ENCODE assay signal across 9 cellular contexts in genomic region chr13:31846984-31847752, GRCh38.
DNase-seq lines count a peak whose midpoint lies in the region; ATAC-seq and TF ChIP-seq lines count a peak whose summit lies in the region.
"Had no signal": no experiment of that assay in that cellular context is flagged by ENCODE, and none has a peak within 500 bp of the region (broad histone marks: within the 10 kb centered on the region; RNA-seq: fewer than 3 reads in every experiment).

No MANE protein-coding gene starts in this region.

- H3K4me3 ChIP-seq in NB4 (ENCODE audit: low read depth, low read length): peak overlapping the region; percentile 40
- H3K4me3 ChIP-seq in duodenal mucosa (ENCODE audit: low read depth in 1 of 2, low read length in 2 of 2): peak overlapping the region; percentile 70 to 72

- H3K9ac ChIP-seq in duodenal mucosa (ENCODE audit: low read depth in 1 of 2, low read length in 2 of 2): no peak overlapping the region

- TF ChIP-seq CTCF in NB4 (IDR thresholded peaks at IDR 0.05; ENCODE audit: low read depth, low read length): no peak

- peaks cover 4% of the 10 kb centered on the region for H3K4me1 Mint-ChIP-seq in activated naive CD4-positive, alpha-beta T cell treated with anti-CD3 and anti-CD28 coated beads, Interleukin-2, amount 50 U/mL, for 24 hours
- peaks cover 0 to 15% (median 15%) of the 10 kb centered on the region in 3 donors for H3K4me1 Mint-ChIP-seq in naive B cell

- no peaks in the 10 kb centered on the region for H3K36me3 ChIP-seq in duodenal mucosa (ENCODE audit: control insufficient read depth in 1 of 2, insufficient read depth in 2 of 2, low read length in 2 of 2)

- peaks cover 3 to 18% of the 10 kb centered on the region in 2 donors for H3K27me3 ChIP-seq in duodenal mucosa (ENCODE audit: control insufficient read depth in 1 of 2, insufficient read depth in 2 of 2, low read length in 2 of 2)

- no peak for DNase-seq in activated naive CD4-positive, alpha-beta T cell treated with anti-CD3 and anti-CD28 coated beads, Interleukin-2, amount 50 U/mL, for 16 hours
- DNase-seq in NB4 (ENCODE audit: low read depth): no peak
- DNase-seq in naive B cell: no peak
- no peak for DNase-seq in NCI-H1694 treated with DMSO at 0.1 percent for 48 hours (lab: John Stamatoyannopoulos, UW)

- H3K27ac ChIP-seq in duodenal mucosa (ENCODE audit: low read depth, low read length): no peak overlapping the region
- H3K27ac ChIP-seq: epithelial cell of prostate had no signal

- TF ChIP-seq POLR2A in NB4 (IDR thresholded peaks at IDR 0.05; ENCODE audit: extremely low read depth, insufficient read length): no peak

- peak overlapping the region; percentile 41 for H3K4me3 Mint-ChIP-seq in activated naive CD4-positive, alpha-beta T cell treated with anti-CD3 and anti-CD28 coated beads, Interleukin-2, amount 50 U/mL, for 24 hours
- peak overlapping the region; percentile 63 to 86 (median 78) for H3K4me3 Mint-ChIP-seq in naive B cell

- no peaks in the 10 kb centered on the region for H3K36me3 Mint-ChIP-seq in activated naive CD4-positive, alpha-beta T cell treated with anti-CD3 and anti-CD28 coated beads, Interleukin-2, amount 50 U/mL, for 24 hours
- no peaks in the 10 kb centered on the region for H3K36me3 Mint-ChIP-seq in naive B cell

- H3K27me3 Mint-ChIP-seq in activated naive CD4-positive, alpha-beta T cell treated with anti-CD3 and anti-CD28 coated beads, Interleukin-2, amount 50 U/mL, for 24 hours: peaks cover 34% of the 10 kb centered on the region
- H3K27me3 Mint-ChIP-seq in naive B cell: peaks cover 20 to 41% (median 36%) of the 10 kb centered on the region in 3 donors

- H3K9me3 Mint-ChIP-seq in activated naive CD4-positive, alpha-beta T cell treated with anti-CD3 and anti-CD28 coated beads, Interleukin-2, amount 50 U/mL, for 24 hours: no peaks in the 10 kb centered on the region
- no peaks in the 10 kb centered on the region for H3K9me3 Mint-ChIP-seq in naive B cell

- no peak overlapping the region for H3K27ac Mint-ChIP-seq in activated naive CD4-positive, alpha-beta T cell treated with anti-CD3 and anti-CD28 coated beads, Interleukin-2, amount 50 U/mL, for 24 hours
- H3K27ac Mint-ChIP-seq in naive B cell: no peak overlapping the region

- H3K9me3 ChIP-seq in duodenal mucosa (ENCODE audit: control insufficient read depth in 1 of 2, low read length in 2 of 2): no peaks in the 10 kb centered on the region

- H3K4me1 ChIP-seq in duodenal mucosa (ENCODE audit: control insufficient read depth in 1 of 2, insufficient read depth in 2 of 2, low read length in 2 of 2): peaks cover 3% of the 10 kb centered on the region in 2 donors

- peak; percentile 23 to 34 for ATAC-seq in naive B cell (ENCODE audit: low read depth in 2 of 2)
- ATAC-seq in HG03342 (IDR thresholded peaks at IDR 0.05; ENCODE audit: unreplicated experiment): no peak
- no peak for ATAC-seq in GM18511 (IDR thresholded peaks at IDR 0.05; ENCODE audit: unreplicated experiment)

Comparison
In these comparisons a context has a peak if more than half of its experiments do, and no peak if none do; other contexts are left out.
1. ATAC-seq: peak in naive B cell (2 of 2); none in HG03342 (single experiment) and GM18511 (single experiment).